In genomic region chr5:172486912-172487311, GRCh38 we compare ENCODE assay signal across 14 cellular contexts.
"Had no signal": no experiment of that assay in that cellular context is flagged by ENCODE, and none has a peak within 500 bp of the region (broad histone marks: within the 10 kb centered on the region; RNA-seq: fewer than 3 reads in every experiment).

No MANE protein-coding gene starts in this region.

- ATAC-seq: effector memory CD8-positive, alpha-beta T cell; foreskin keratinocyte; left lobe of liver; lower lobe of right lung had no signal

- H3K4me1 ChIP-seq: foreskin keratinocyte, lower lobe of right lung, thyroid gland, uterus had no signal

- H3K27me3 ChIP-seq: esophagus squamous epithelium, foreskin keratinocyte, thyroid gland, uterus had no signal

- H3K36me3 ChIP-seq: esophagus squamous epithelium, lower lobe of right lung, thyroid gland, uterus had no signal

- DNase-seq: effector memory CD8-positive, alpha-beta T cell; esophagus squamous epithelium; foreskin keratinocyte; islet precursor cell; lower lobe of right lung; midbrain; naive B cell; small intestine; stimulated activated CD4-positive, alpha-beta T cell treated with anti-CD3 and anti-CD28 coated beads, Interleukin-12 subunit alpha, Interleukin-12 subunit beta, amount 100 ng/mL, for 4 hours; stimulated activated CD4-positive, alpha-beta T cell treated with anti-CD3 and anti-CD28 coated beads, Interleukin-2, amount 100 ng/mL, for 48 hours; stimulated activated naive CD4-positive, alpha-beta T cell treated with Interleukin-2 at 50 U/mL for 16 hours; thyroid gland; uterus had no signal

- H3K4me3 ChIP-seq: esophagus squamous epithelium, lower lobe of right lung, thyroid gland, uterus had no signal

- H3K9me3 ChIP-seq: esophagus squamous epithelium, lower lobe of right lung, thyroid gland, uterus had no signal

- H3K27ac ChIP-seq: foreskin keratinocyte, lower lobe of right lung, thyroid gland had no signal

- FAIRE-seq: small intestine had no signal
